ENCODE assay signal across 8 cellular contexts in the genomic region with DNA sequence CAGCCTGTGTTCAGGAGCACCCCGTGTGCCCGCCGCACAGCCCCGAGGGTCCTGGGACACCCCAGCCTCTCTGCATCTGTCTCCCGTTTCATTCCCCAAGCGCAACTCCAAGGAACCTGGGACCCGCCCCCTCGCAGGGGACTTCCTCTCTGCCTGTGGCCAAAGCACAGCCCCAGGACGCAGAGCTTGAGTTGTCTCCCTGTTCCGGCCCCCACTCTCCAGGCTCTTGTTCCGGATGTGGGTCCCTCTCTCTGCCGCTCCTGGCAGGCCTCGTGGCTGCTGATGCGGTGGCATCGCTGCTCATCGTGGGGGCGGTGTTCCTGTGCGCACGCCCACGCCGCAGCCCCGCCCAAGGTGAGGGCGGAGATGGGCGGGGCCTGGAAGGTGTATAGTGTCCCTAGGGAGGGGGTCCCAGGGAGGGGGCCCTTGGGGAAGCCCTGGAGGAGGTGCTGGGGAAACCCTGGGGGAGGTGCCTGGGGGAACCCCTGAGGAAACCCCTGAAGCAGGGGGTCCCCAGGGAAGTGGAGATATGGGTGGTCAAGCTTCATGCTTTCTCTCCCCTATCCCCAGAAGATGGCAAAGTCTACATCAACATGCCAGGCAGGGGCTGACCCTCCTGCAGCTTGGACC. TPM values are rescaled to one million over a fixed set of nuclear protein-coding genes. Genes with fewer than 3 reads are reported as not detected.
A peak's percentile ranks its signal among the peaks of the same experiment; 100 is the strongest.
DNase-seq lines count a peak whose midpoint lies in the region; ATAC-seq and TF ChIP-seq lines count a peak whose summit lies in the region.

No MANE protein-coding gene starts in this region.

- H3K36me3 Mint-ChIP-seq in CD4-positive, CD25-positive, alpha-beta regulatory T cell: peaks cover 2% of the 10 kb centered on the region

- H3K27ac ChIP-seq in CD4-positive, CD25-positive, alpha-beta regulatory T cell (ENCODE audit: insufficient read depth, low read length, poor library complexity, severe bottlenecking): peak overlapping the region; percentile 100
- H3K27ac ChIP-seq in SU-DHL-6 (ENCODE audit: low read depth, low read length): peak overlapping the region; percentile 98

- H3K4me1 ChIP-seq in CD4-positive, CD25-positive, alpha-beta regulatory T cell (ENCODE audit: control insufficient read depth, insufficient read depth, low read length, poor library complexity, severe bottlenecking): peaks cover 51% of the 10 kb centered on the region

- DNase-seq in CD4-positive, CD25-positive, alpha-beta regulatory T cell: peak; percentile 82 to 98 (median 89)
- DNase-seq in Jurkat, Clone E6-1 (ENCODE audit: low read depth, low spot score): peak; percentile 96
- DNase-seq in activated naive CD8-positive, alpha-beta T cell treated with anti-CD3 and anti-CD28 coated beads, Interleukin-2, amount 50 U/mL, for 16 hours (ENCODE audit: low read depth, low spot score): peak; percentile 58
- DNase-seq in left cardiac atrium (peak; percentile 78), putamen (ENCODE audit: low spot score) (peak; percentile 68), HuH-7.5 (ENCODE audit: low spot score) (no peak)

- peak; percentile 79 to 80 for ATAC-seq in CD4-positive, CD25-positive, alpha-beta regulatory T cell (ENCODE audit: low read depth in 2 of 2)
- ATAC-seq in GM19463 (IDR thresholded peaks at IDR 0.05; ENCODE audit: unreplicated experiment): peak; percentile 50
- peak; percentile 31 to 49 for ATAC-seq in left cardiac atrium

- H3K27me3 ChIP-seq in CD4-positive, CD25-positive, alpha-beta regulatory T cell (ENCODE audit: control insufficient read depth, insufficient read depth, low read length): no peaks in the 10 kb centered on the region
- no peaks in the 10 kb centered on the region for H3K27me3 ChIP-seq in SU-DHL-6 (ENCODE audit: low read length)

- H3F3A ChIP-seq in SU-DHL-6 (ENCODE audit: insufficient read depth): peaks cover 46% of the 10 kb centered on the region

- no peak overlapping the region for H2AFZ ChIP-seq in SU-DHL-6 (ENCODE audit: low read depth, low read length, severe bottlenecking)

- intact Hi-C loops in left cardiac atrium (cut with DNase I): no loop called here

- peak overlapping the region; percentile 81 for H3K4me3 ChIP-seq in CD4-positive, CD25-positive, alpha-beta regulatory T cell (ENCODE audit: low read depth, low read length)
- peak overlapping the region; percentile 91 for H3K4me3 ChIP-seq in Jurkat, Clone E6-1 (ENCODE audit: low read length)
- peak overlapping the region; percentile 50 for H3K4me3 ChIP-seq in SU-DHL-6 (ENCODE audit: insufficient read depth, low read length, poor library complexity, severe bottlenecking)

- H3K27ac Mint-ChIP-seq in CD4-positive, CD25-positive, alpha-beta regulatory T cell: peak overlapping the region; percentile 96 to 100 (median 100)

- no peak for TF ChIP-seq CTCF in SU-DHL-6 (IDR thresholded peaks at IDR 0.05; ENCODE audit: insufficient read depth, low read length, poor library complexity, severe bottlenecking)

- no peaks in the 10 kb centered on the region for H3K9me3 ChIP-seq in CD4-positive, CD25-positive, alpha-beta regulatory T cell (ENCODE audit: control insufficient read depth in 2 of 2, low read length in 2 of 2)
- no peaks in the 10 kb centered on the region for H3K9me3 ChIP-seq in SU-DHL-6 (ENCODE audit: insufficient read depth, low read length)

- peaks cover 7 to 49% (median 29%) of the 10 kb centered on the region in 4 donors for H3K4me1 Mint-ChIP-seq in CD4-positive, CD25-positive, alpha-beta regulatory T cell

- H3K4me3 Mint-ChIP-seq in CD4-positive, CD25-positive, alpha-beta regulatory T cell: peak overlapping the region; percentile 98 to 100 (median 100)

- peak overlapping the region; percentile 73 for H3K4me2 ChIP-seq in SU-DHL-6 (ENCODE audit: low read depth, low read length, poor library complexity, severe bottlenecking)

- H3K9ac ChIP-seq in SU-DHL-6 (ENCODE audit: low read length): peak overlapping the region; percentile 99

- H3K27me3 Mint-ChIP-seq in CD4-positive, CD25-positive, alpha-beta regulatory T cell: peaks cover 4% of the 10 kb centered on the region

- H3K9me3 Mint-ChIP-seq in CD4-positive, CD25-positive, alpha-beta regulatory T cell: peaks cover 0 to 2% (median 0%) of the 10 kb centered on the region in 7 donors

- H3K9me2 ChIP-seq in SU-DHL-6 (replicated peaks; ENCODE audit: insufficient read depth, low read length): no peaks in the 10 kb centered on the region

- no peaks in the 10 kb centered on the region for H3K36me3 ChIP-seq in CD4-positive, CD25-positive, alpha-beta regulatory T cell (ENCODE audit: control insufficient read depth, insufficient read depth, low read length)
- no peaks in the 10 kb centered on the region for H3K36me3 ChIP-seq in SU-DHL-6 (ENCODE audit: low read length)

- H3K79me2 ChIP-seq in SU-DHL-6 (ENCODE audit: insufficient read depth, low read length): peaks cover 9% of the 10 kb centered on the region

- H4K20me1 ChIP-seq in SU-DHL-6 (ENCODE audit: low read depth, low read length): no peaks in the 10 kb centered on the region

RNA-seq across cellular contexts. Expression of a gene that starts 1.3 kb away (rescaled TPM):
- 104 TPM for total RNA-seq in CD4-positive, CD25-positive, alpha-beta regulatory T cell
- polyA plus RNA-seq in CD4-positive, CD25-positive, alpha-beta regulatory T cell: 100 to 1,000 TPM; 640 to 863 (median 760) TPM
- polyA plus RNA-seq in Jurkat, Clone E6-1 (2012; ENCODE audit: insufficient read depth, insufficient read length): 30.0 TPM
- total RNA-seq in left cardiac atrium: 10 to 100 TPM in 1 of 2 donors, 1 to 10 TPM in 1; 6.9 to 15.5 TPM

RNA-seq across cellular contexts. Expression of a gene that starts 3.3 kb away (rescaled TPM):
- 120 TPM for total RNA-seq in CD4-positive, CD25-positive, alpha-beta regulatory T cell
- 1 to 10 TPM; 2.7 to 4.2 (median 3.6) TPM for polyA plus RNA-seq in CD4-positive, CD25-positive, alpha-beta regulatory T cell
- polyA plus RNA-seq in Jurkat, Clone E6-1 (2012; ENCODE audit: insufficient read depth, insufficient read length): 16.1 TPM
- total RNA-seq in left cardiac atrium: 1 to 10 TPM; 3.9 to 5.4 TPM

RNA-seq across cellular contexts. Expression of a gene that starts 4.4 kb away (rescaled TPM):
- total RNA-seq in CD4-positive, CD25-positive, alpha-beta regulatory T cell: not detected
- polyA plus RNA-seq in CD4-positive, CD25-positive, alpha-beta regulatory T cell: 1 to 10 TPM in 3 of 4 donors, under 1 TPM in 1; 0.49 to 6.9 (median 2.1) TPM
- not detected for polyA plus RNA-seq in Jurkat, Clone E6-1 (2012; ENCODE audit: insufficient read depth, insufficient read length)
- 10 to 100 TPM; 43.4 to 88.7 TPM for total RNA-seq in left cardiac atrium

RNA-seq across cellular contexts. Expression of a gene that starts 32.5 kb away (rescaled TPM):
- total RNA-seq in CD4-positive, CD25-positive, alpha-beta regulatory T cell: 7.7 TPM
- polyA plus RNA-seq in CD4-positive, CD25-positive, alpha-beta regulatory T cell: 1 to 10 TPM in 1 of 4 donors, under 1 TPM in 3; 0.63 to 1.4 (median 0.84) TPM
- polyA plus RNA-seq in Jurkat, Clone E6-1 (2012; ENCODE audit: insufficient read depth, insufficient read length): 17.1 TPM
- total RNA-seq in left cardiac atrium: 1 to 10 TPM; 7.6 to 9.7 TPM

RNA-seq across cellular contexts. Expression of a gene that starts 35.3 kb away (rescaled TPM):
- total RNA-seq in CD4-positive, CD25-positive, alpha-beta regulatory T cell: not detected
- polyA plus RNA-seq in CD4-positive, CD25-positive, alpha-beta regulatory T cell: not detected
- polyA plus RNA-seq in Jurkat, Clone E6-1 (2012; ENCODE audit: insufficient read depth, insufficient read length): 23.6 TPM
- total RNA-seq in left cardiac atrium: 10 to 100 TPM; 11.3 to 17.0 TPM

Comparison
In these comparisons a context has a peak if more than half of its experiments do, and no peak if none do; other contexts are left out.
1. RNA of a gene that starts 3.3 kb away (total RNA-seq): 120 TPM in CD4-positive, CD25-positive, alpha-beta regulatory T cell (single experiment); 3.9 to 5.4 TPM in left cardiac atrium; every median in the first group is over 10 times any median in the second.
2. RNA of a gene that starts 4.4 kb away (total RNA-seq): 43.4 to 88.7 TPM in left cardiac atrium; not detected in CD4-positive, CD25-positive, alpha-beta regulatory T cell (single experiment); every median in the first group is over 10 times any median in the second.
3. Peak in every context shown above with its lines, with median percentiles within 50 percentile points of each other: ATAC-seq and H3K4me3 ChIP-seq.